1 cellular context compared by ENCODE assay signal in the genomic region with DNA sequence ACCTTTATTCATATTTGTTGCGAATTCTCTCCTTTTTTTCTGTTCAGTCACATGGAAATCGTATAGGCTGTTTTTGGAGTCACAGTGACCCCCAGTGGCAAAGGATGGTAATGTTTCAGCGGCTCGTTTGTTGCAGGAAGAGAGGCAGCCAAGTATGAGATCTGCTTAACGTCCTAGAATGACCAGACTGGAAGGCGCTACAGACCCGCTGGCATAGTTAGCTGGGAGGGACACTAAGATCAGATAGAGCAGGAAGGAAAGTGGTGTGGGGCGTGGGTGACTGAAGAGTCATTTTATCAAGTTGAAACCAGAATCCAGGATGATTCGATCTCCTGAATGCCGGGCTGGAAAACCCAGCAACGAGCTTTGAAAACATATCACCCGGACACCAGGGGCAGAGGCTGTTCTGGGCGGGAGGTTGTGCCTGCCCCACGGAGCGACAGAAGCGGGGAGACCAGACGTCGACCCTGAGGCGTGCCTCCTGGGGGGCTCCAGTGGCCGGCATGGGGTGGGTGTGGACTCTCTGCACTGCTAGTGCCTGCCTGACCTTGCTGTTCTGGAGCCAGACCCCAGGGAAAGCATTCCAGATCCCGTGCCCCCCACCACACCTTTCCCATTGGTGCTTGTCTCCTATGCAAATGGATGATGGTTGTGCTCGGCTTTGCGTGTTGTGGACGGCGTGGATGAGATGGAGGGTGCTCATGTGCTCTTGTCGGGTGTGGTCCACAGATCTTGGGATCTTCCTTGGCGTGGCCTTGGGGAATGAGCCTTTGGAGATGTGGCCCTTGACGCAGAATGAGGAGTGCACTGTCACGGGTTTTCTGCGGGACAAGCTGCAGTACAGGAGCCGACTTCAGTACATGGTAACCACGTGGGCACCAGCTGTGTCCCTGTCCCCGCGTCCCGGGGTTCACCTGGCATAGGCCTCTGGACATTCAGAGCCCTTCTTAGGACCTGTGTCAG.
A peak's percentile ranks its signal among the peaks of the same experiment; 100 is the strongest.
TF ChIP-seq lines count a peak whose summit lies in the region.

No MANE protein-coding gene starts in this region.

TF ChIP-seq in K562, 482 proteins besides CTCF, POLR2A, EP300 and RAD21 (continues in another document):
- TF ChIP-seq E2F1 (CRISPR knock-in tag; IDR thresholded peaks at IDR 0.05), result no peak
- TF ChIP-seq, protein P1, sequence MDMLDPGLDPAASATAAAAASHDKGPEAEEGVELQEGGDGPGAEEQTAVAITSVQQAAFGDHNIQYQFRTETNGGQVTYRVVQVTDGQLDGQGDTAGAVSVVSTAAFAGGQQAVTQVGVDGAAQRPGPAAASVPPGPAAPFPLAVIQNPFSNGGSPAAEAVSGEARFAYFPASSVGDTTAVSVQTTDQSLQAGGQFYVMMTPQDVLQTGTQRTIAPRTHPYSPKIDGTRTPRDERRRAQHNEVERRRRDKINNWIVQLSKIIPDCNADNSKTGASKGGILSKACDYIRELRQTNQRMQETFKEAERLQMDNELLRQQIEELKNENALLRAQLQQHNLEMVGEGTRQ (CRISPR knock-in tag; IDR thresholded peaks at IDR 0.05), result no peak; the same call in 1 of the 2 replicates
- TF ChIP-seq HIVEP1 (CRISPR knock-in tag; IDR thresholded peaks at IDR 0.05), result no peak
- TF ChIP-seq CCAR2 (IDR thresholded peaks at IDR 0.05; ENCODE audit: low read depth, low read length), result no peak
- TF ChIP-seq ESRRA (IDR thresholded peaks at IDR 0.05; ENCODE audit: borderline replicate concordance, low read depth), result no peak
- TF ChIP-seq SMAD2 (IDR thresholded peaks at IDR 0.05; ENCODE audit: low read depth, low read length), result no peak
- no peak for TF ChIP-seq ZFP91 (CRISPR knock-in tag; IDR thresholded peaks at IDR 0.05)
- no peak for TF ChIP-seq CBX5 (IDR thresholded peaks at IDR 0.05; ENCODE audit: borderline replicate concordance, low read depth)
- TF ChIP-seq CREB1 (IDR thresholded peaks at IDR 0.05), result no peak
- TF ChIP-seq CREB1 (CRISPR knock-in tag; IDR thresholded peaks at IDR 0.05), result no peak
- no peak for TF ChIP-seq PHF20 (IDR thresholded peaks at IDR 0.05; ENCODE audit: partially characterized antibody)
- TF ChIP-seq HDAC3 (IDR thresholded peaks at IDR 0.05; ENCODE audit: borderline replicate concordance, partially characterized antibody), result no peak
- no peak for TF ChIP-seq ZNF785 (CRISPR knock-in tag; IDR thresholded peaks at IDR 0.05)
- no peak for TF ChIP-seq SIN3B (IDR thresholded peaks at IDR 0.05; ENCODE audit: low read depth)
- no peak for TF ChIP-seq MXD1 (CRISPR knock-in tag; IDR thresholded peaks at IDR 0.05; ENCODE audit: borderline replicate concordance, poor library complexity, severe bottlenecking)
- TF ChIP-seq NCOA1 (IDR thresholded peaks at IDR 0.05; ENCODE audit: low read depth), result no peak
- peak; percentile 45; the same call in 1 of the 2 replicates for TF ChIP-seq TEAD4 (IDR thresholded peaks at IDR 0.05; ENCODE audit: low read length)
- no peak for TF ChIP-seq TEAD4 (CRISPR knock-in tag; IDR thresholded peaks at IDR 0.05; ENCODE audit: borderline replicate concordance)
- no peak for TF ChIP-seq ZNF77 (CRISPR knock-in tag; IDR thresholded peaks at IDR 0.05)
- TF ChIP-seq, protein P2, sequence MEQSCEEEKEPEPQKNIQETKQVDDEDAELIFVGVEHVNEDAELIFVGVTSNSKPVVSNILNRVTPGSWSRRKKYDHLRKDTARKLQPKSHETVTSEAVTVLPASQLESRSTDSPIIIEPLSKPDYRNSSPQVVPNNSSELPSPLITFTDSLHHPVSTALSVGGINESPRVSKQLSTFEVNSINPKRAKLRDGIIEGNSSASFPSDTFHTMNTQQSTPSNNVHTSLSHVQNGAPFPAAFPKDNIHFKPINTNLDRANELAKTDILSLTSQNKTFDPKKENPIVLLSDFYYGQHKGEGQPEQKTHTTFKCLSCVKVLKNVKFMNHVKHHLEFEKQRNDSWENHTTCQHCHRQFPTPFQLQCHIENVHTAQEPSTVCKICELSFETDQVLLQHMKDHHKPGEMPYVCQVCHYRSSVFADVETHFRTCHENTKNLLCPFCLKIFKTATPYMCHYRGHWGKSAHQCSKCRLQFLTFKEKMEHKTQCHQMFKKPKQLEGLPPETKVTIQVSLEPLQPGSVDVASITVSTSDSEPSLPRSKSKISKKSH (CRISPR knock-in tag; IDR thresholded peaks at IDR 0.05), result no peak
- no peak for TF ChIP-seq PTTG1 (tag; IDR thresholded peaks at IDR 0.05; ENCODE audit: low read depth)
- TF ChIP-seq, protein P3, sequence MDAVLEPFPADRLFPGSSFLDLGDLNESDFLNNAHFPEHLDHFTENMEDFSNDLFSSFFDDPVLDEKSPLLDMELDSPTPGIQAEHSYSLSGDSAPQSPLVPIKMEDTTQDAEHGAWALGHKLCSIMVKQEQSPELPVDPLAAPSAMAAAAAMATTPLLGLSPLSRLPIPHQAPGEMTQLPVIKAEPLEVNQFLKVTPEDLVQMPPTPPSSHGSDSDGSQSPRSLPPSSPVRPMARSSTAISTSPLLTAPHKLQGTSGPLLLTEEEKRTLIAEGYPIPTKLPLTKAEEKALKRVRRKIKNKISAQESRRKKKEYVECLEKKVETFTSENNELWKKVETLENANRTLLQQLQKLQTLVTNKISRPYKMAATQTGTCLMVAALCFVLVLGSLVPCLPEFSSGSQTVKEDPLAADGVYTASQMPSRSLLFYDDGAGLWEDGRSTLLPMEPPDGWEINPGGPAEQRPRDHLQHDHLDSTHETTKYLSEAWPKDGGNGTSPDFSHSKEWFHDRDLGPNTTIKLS (IDR thresholded peaks at IDR 0.05; ENCODE audit: borderline replicate concordance, low read depth), result no peak
- TF ChIP-seq NCOA2 (IDR thresholded peaks at IDR 0.05; ENCODE audit: partially characterized antibody in 2 of 2), result no peak
- TF ChIP-seq E2F8 (IDR thresholded peaks at IDR 0.05; ENCODE audit: low read depth, partially characterized antibody), result no peak
- peak in 1 of 2 experiments; percentile 65; a peak in 2 of 4 replicates for TF ChIP-seq MAZ (CRISPR knock-in tag; conservative IDR thresholded peaks at IDR 0.05 in 1 of 2, IDR thresholded peaks at IDR 0.05 in 1 of 2)
- TF ChIP-seq FOXJ2 (tag; IDR thresholded peaks at IDR 0.05), result no peak
- TF ChIP-seq SNRNP70 (optimal IDR thresholded peaks at IDR 0.05; ENCODE audit: low read depth, low read length), result no peak
- TF ChIP-seq TAF7 (tag; IDR thresholded peaks at IDR 0.05), result 0 out of 2 replicates have a peak, but pooled peaks have one; percentile 22
- no peak for TF ChIP-seq FOXJ3 (CRISPR knock-in tag; IDR thresholded peaks at IDR 0.05)
- no peak for TF ChIP-seq XRCC3 (IDR thresholded peaks at IDR 0.05)
- TF ChIP-seq DIDO1 (tag; IDR thresholded peaks at IDR 0.05; ENCODE audit: low read depth), result no peak
- no peak for TF ChIP-seq PRPF4 (IDR thresholded peaks at IDR 0.05; ENCODE audit: insufficient read depth, low read depth, low read length, poor library complexity, severe bottlenecking)
- TF ChIP-seq MED1 (CRISPR knock-in tag; IDR thresholded peaks at IDR 0.05; ENCODE audit: borderline replicate concordance), result no peak
- no peak for TF ChIP-seq MEF2D (tag; conservative IDR thresholded peaks at IDR 0.05; ENCODE audit: low read depth)
- peak; percentile 42; the same call in 1 of the 2 replicates for TF ChIP-seq CTBP1 (IDR thresholded peaks at IDR 0.05; ENCODE audit: borderline replicate concordance)
- no peak for TF ChIP-seq TCF7L2 (IDR thresholded peaks at IDR 0.05; ENCODE audit: low read depth, low read length)
- no peak for TF ChIP-seq KAT7 (CRISPR knock-in tag; IDR thresholded peaks at IDR 0.05; ENCODE audit: borderline replicate concordance)
- no peak for TF ChIP-seq ZNF232 (CRISPR knock-in tag; IDR thresholded peaks at IDR 0.05)
- TF ChIP-seq HMGXB4 (CRISPR knock-in tag; IDR thresholded peaks at IDR 0.05), result no peak
- TF ChIP-seq, protein P4, sequence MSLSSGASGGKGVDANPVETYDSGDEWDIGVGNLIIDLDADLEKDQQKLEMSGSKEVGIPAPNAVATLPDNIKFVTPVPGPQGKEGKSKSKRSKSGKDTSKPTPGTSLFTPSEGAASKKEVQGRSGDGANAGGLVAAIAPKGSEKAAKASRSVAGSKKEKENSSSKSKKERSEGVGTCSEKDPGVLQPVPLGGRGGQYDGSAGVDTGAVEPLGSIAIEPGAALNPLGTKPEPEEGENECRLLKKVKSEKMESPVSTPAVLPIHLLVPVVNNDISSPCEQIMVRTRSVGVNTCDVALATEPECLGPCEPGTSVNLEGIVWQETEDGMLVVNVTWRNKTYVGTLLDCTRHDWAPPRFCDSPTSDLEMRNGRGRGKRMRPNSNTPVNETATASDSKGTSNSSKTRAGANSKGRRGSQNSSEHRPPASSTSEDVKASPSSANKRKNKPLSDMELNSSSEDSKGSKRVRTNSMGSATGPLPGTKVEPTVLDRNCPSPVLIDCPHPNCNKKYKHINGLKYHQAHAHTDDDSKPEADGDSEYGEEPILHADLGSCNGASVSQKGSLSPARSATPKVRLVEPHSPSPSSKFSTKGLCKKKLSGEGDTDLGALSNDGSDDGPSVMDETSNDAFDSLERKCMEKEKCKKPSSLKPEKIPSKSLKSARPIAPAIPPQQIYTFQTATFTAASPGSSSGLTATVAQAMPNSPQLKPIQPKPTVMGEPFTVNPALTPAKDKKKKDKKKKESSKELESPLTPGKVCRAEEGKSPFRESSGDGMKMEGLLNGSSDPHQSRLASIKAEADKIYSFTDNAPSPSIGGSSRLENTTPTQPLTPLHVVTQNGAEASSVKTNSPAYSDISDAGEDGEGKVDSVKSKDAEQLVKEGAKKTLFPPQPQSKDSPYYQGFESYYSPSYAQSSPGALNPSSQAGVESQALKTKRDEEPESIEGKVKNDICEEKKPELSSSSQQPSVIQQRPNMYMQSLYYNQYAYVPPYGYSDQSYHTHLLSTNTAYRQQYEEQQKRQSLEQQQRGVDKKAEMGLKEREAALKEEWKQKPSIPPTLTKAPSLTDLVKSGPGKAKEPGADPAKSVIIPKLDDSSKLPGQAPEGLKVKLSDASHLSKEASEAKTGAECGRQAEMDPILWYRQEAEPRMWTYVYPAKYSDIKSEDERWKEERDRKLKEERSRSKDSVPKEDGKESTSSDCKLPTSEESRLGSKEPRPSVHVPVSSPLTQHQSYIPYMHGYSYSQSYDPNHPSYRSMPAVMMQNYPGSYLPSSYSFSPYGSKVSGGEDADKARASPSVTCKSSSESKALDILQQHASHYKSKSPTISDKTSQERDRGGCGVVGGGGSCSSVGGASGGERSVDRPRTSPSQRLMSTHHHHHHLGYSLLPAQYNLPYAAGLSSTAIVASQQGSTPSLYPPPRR (CRISPR knock-in tag; IDR thresholded peaks at IDR 0.05; ENCODE audit: borderline replicate concordance), result no peak
- peak in 1 of 2 experiments; percentile 26; a peak in 1 of 4 replicates for TF ChIP-seq HDAC1 (IDR thresholded peaks at IDR 0.05)
- no peak for TF ChIP-seq ZNF780A (CRISPR knock-in tag; IDR thresholded peaks at IDR 0.05)
- no peak for TF ChIP-seq DNMT1 (IDR thresholded peaks at IDR 0.05)
- TF ChIP-seq KDM4B (IDR thresholded peaks at IDR 0.05; ENCODE audit: borderline replicate concordance in 2 of 2, low read depth in 1 of 2), result no peak
